8 cellular contexts compared by ENCODE assay signal in the genomic region with DNA sequence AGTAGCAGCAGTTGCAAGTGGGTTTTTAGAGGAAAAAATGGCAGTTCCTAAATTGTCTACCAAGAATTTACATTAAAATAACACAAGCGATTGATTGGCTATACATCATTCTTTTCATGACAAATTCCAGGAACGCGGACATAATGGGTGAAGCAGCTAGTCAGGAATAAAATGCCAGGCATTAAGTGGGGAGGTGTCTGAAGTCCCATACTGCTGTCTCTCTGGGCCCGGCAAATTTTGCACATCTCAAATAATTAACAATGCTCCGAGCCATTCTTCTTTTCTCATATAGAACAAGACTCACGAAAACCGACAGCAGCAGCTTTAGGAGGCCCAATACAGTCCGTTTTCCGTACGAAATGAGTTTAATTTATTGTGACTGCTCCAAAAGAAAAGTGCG. TPM values are rescaled to one million over a fixed set of nuclear protein-coding genes. Genes with fewer than 3 reads are reported as not detected.
DNase-seq lines count a peak whose midpoint lies in the region; ATAC-seq and TF ChIP-seq lines count a peak whose summit lies in the region.

No MANE protein-coding gene starts in this region.

- peak overlapping the region; percentile 91 to 92 for H3K27ac ChIP-seq in breast epithelium

- H3K36me3 ChIP-seq in breast epithelium, result no peaks in the 10 kb centered on the region

- H3K36me3 Mint-ChIP-seq in stimulated activated naive CD8-positive, alpha-beta T cell treated with anti-CD3 and anti-CD28 coated beads, Interleukin-15, Interleukin-2, amounts not matched to agents 100 ng/mL and 50 ng/mL, for 24 hours (ENCODE audit: low read depth), result peaks cover 64% of the 10 kb centered on the region

- TF ChIP-seq POLR2A in breast epithelium (IDR thresholded peaks at IDR 0.05), result no peak

- intact Hi-C loops in breast epithelium (cut with DNase I; ENCODE audit: low total_unique reads), result loop anchor here (5.0 to 10.0 kb wide), 2 partner anchors 148 to 215 kb away; a partner anchor contains a TSS

- H3K4me3 ChIP-seq in breast epithelium (peak overlapping the region; percentile 80 to 89 (median 80)), mononuclear cell (ENCODE audit: low read length) (peak overlapping the region; percentile 98)

- no peaks in the 10 kb centered on the region for H3K27me3 ChIP-seq in breast epithelium
- no peaks in the 10 kb centered on the region for H3K27me3 ChIP-seq in mononuclear cell (ENCODE audit: insufficient read depth, low read length)

- H3K4me1 Mint-ChIP-seq in stimulated activated naive CD8-positive, alpha-beta T cell treated with anti-CD3 and anti-CD28 coated beads, Interleukin-15, Interleukin-2, amounts not matched to agents 100 ng/mL and 50 ng/mL, for 24 hours (ENCODE audit: low read depth), result peaks cover 48% of the 10 kb centered on the region

- H3K9me3 Mint-ChIP-seq in stimulated activated naive CD8-positive, alpha-beta T cell treated with anti-CD3 and anti-CD28 coated beads, Interleukin-15, Interleukin-2, amounts not matched to agents 100 ng/mL and 50 ng/mL, for 24 hours, result no peaks in the 10 kb centered on the region

- no peak for TF ChIP-seq CTCF in breast epithelium (IDR thresholded peaks at IDR 0.05)
- no peak for TF ChIP-seq CTCF in GM10266 (IDR thresholded peaks at IDR 0.05; ENCODE audit: control insufficient read depth, insufficient read depth, low read depth, missing control alignments)

- H3K27ac Mint-ChIP-seq in stimulated activated naive CD8-positive, alpha-beta T cell treated with anti-CD3 and anti-CD28 coated beads, Interleukin-15, Interleukin-2, amounts not matched to agents 100 ng/mL and 50 ng/mL, for 24 hours, result peak overlapping the region; percentile 97

- H3K4me3 Mint-ChIP-seq in stimulated activated naive CD8-positive, alpha-beta T cell treated with anti-CD3 and anti-CD28 coated beads, Interleukin-15, Interleukin-2, amounts not matched to agents 100 ng/mL and 50 ng/mL, for 24 hours, result peak overlapping the region; percentile 98

- H3K9me3 ChIP-seq in breast epithelium (no peaks in the 10 kb centered on the region), mononuclear cell (ENCODE audit: low read depth, low read length) (no peaks in the 10 kb centered on the region)

- DNase-seq in stimulated activated naive CD8-positive, alpha-beta T cell treated with anti-CD3 and anti-CD28 coated beads, Interleukin-15, Interleukin-2, amounts not matched to agents 100 U/mL and 50 U/mL, for 24 hours, result no peak
- no peak for DNase-seq in breast epithelium (ENCODE audit: low spot score in 2 of 2)
- DNase-seq in GM10266 (ENCODE audit: extremely low spot score), result no peak
- DNase-seq in COLO668 (lab: John Stamatoyannopoulos, UW; ENCODE audit: unreplicated experiment), result no peak
- no peak for DNase-seq in HuH-7.5 (ENCODE audit: low spot score)

- ATAC-seq in stimulated activated naive CD8-positive, alpha-beta T cell treated with anti-CD3 and anti-CD28 coated beads, Interleukin-15, Interleukin-2, amounts not matched to agents 100 U/mL and 50 U/mL, for 24 hours, result no peak
- ATAC-seq in HG02759 (IDR thresholded peaks at IDR 0.05; ENCODE audit: unreplicated experiment), result no peak

- H3K4me1 ChIP-seq in breast epithelium, result peaks cover 4 to 6% of the 10 kb centered on the region in 2 donors
- peaks cover 52% of the 10 kb centered on the region for H3K4me1 ChIP-seq in mononuclear cell (ENCODE audit: insufficient read depth, low read length)

- H3K27me3 Mint-ChIP-seq in stimulated activated naive CD8-positive, alpha-beta T cell treated with anti-CD3 and anti-CD28 coated beads, Interleukin-15, Interleukin-2, amounts not matched to agents 100 ng/mL and 50 ng/mL, for 24 hours, result no peaks in the 10 kb centered on the region

RNA-seq across cellular contexts. Expression of a gene that starts 0.7 kb away (rescaled TPM):
- 100 to 1,000 TPM; 161 to 303 (median 269) TPM for total RNA-seq in breast epithelium
- total RNA-seq in mononuclear cell, result 324 TPM

RNA-seq across cellular contexts. Expression of a gene that starts 0.9 kb away (rescaled TPM):
- total RNA-seq in breast epithelium, result 10 to 100 TPM; 21.6 to 24.9 (median 22.1) TPM
- 37.0 TPM for total RNA-seq in mononuclear cell

RNA-seq across cellular contexts. Expression of a gene that starts 15.3 kb away (rescaled TPM):
- 10 to 100 TPM in 2 of 3 donors, 1 to 10 TPM in 1; 7.2 to 15.8 (median 12.1) TPM for total RNA-seq in breast epithelium
- 8.3 TPM for total RNA-seq in mononuclear cell

RNA-seq across cellular contexts. Expression of a gene that starts 21.0 kb away (rescaled TPM):
- 1 to 10 TPM; 7.9 to 9.8 (median 9.2) TPM for total RNA-seq in breast epithelium
- 10.8 TPM for total RNA-seq in mononuclear cell

RNA-seq across cellular contexts. Expression of a gene that starts 33.5 kb away (rescaled TPM):
- total RNA-seq in breast epithelium, result over 10,000 TPM in 2 of 3 donors, 1,000 to 10,000 TPM in 1; 6,323 to 14,663 (median 13,626) TPM
- 7,710 TPM for total RNA-seq in mononuclear cell
